Comparison of ENCODE assay signal across 10 cellular contexts in genomic region chr10:103448751-103449150, GRCh38. TPM values are rescaled to one million over a fixed set of nuclear protein-coding genes. Genes with fewer than 3 reads are reported as not detected.
A peak's percentile ranks its signal among the peaks of the same experiment; 100 is the strongest.
DNase-seq lines count a peak whose midpoint lies in the region; ATAC-seq and TF ChIP-seq lines count a peak whose summit lies in the region.
"Had no signal": no experiment of that assay in that cellular context is flagged by ENCODE, and none has a peak within 500 bp of the region (broad histone marks: within the 10 kb centered on the region; RNA-seq: fewer than 3 reads in every experiment).

No MANE protein-coding gene starts in this region.

- in situ Hi-C loops in mammary epithelial cell (cut with MboI; ENCODE audit: low sequenced_read_pairs in 2 of 2), result no loop called here

- BruUV-seq in mammary epithelial cell (replicated peaks; lab: Mats Ljungman, UMichigan), result no TSS peak

- H3K9me3 ChIP-seq in mammary epithelial cell (replicated peaks; ENCODE audit: insufficient read depth, low read length) (no peaks in the 10 kb centered on the region), lower lobe of right lung (no peaks in the 10 kb centered on the region), aorta (ENCODE audit: control insufficient read depth, low read length) (no peaks in the 10 kb centered on the region)

- H3K9ac ChIP-seq in mammary epithelial cell (ENCODE audit: insufficient read depth, low read length), result no peak overlapping the region

- H3K79me2 ChIP-seq in mammary epithelial cell (ENCODE audit: insufficient read depth, low read length), result no peaks in the 10 kb centered on the region

- peaks cover 32% of the 10 kb centered on the region for H3K4me1 ChIP-seq in mammary epithelial cell (ENCODE audit: insufficient read depth, low read length)
- peaks cover 78% of the 10 kb centered on the region for H3K4me1 ChIP-seq in lower lobe of right lung
- peaks cover 2 to 5% of the 10 kb centered on the region in 2 donors for H3K4me1 ChIP-seq in aorta (ENCODE audit: control insufficient read depth in 1 of 2, insufficient read depth in 2 of 2, low read length in 2 of 2)

- H3K4me3 ChIP-seq in mammary epithelial cell (replicated peaks in 1 of 3; ENCODE audit: insufficient read depth in 1 of 3, low read depth in 2 of 3, low read length in 3 of 3), result no peak overlapping the region
- peak overlapping the region; percentile 32 for H3K4me3 ChIP-seq in lower lobe of right lung
- no peak overlapping the region for H3K4me3 ChIP-seq in aorta (ENCODE audit: low read length in 2 of 2)

- no peak overlapping the region for H3K27ac ChIP-seq in mammary epithelial cell (ENCODE audit: insufficient read depth, low read depth, low read length)
- peak overlapping the region; percentile 89 for H3K27ac ChIP-seq in lower lobe of right lung
- peak overlapping the region in 1 of 2 donors; percentile 17 for H3K27ac ChIP-seq in aorta (ENCODE audit: low read depth in 1 of 2, low read length in 2 of 2)

- no peak overlapping the region for H3K4me2 ChIP-seq in mammary epithelial cell (ENCODE audit: insufficient read depth, low read depth, low read length)

- dilution Hi-C loops in mammary epithelial cell (cut with HindIII; ENCODE audit: low sequenced_read_pairs), result no loop called here

- 17% methylated on average over 1 of the region's 1 CpG for WGBS in mammary epithelial cell (ENCODE audit: low coverage, missing lambda C conversion rate)
- WGBS in aorta, 2 donors, result 0 to 3% methylated on average over 1 of the region's 1 CpG

- peaks cover 21% of the 10 kb centered on the region for H3K36me3 ChIP-seq in mammary epithelial cell (ENCODE audit: insufficient read depth, low read length)
- H3K36me3 ChIP-seq in lower lobe of right lung, result peaks cover 68% of the 10 kb centered on the region
- H3K36me3 ChIP-seq in aorta (ENCODE audit: control insufficient read depth in 1 of 2, insufficient read depth in 2 of 2, low read length in 1 of 2), result peaks cover 0 to 3% of the 10 kb centered on the region in 2 donors

- H3K27me3 ChIP-seq in mammary epithelial cell (ENCODE audit: insufficient read depth, low read length) (no peaks in the 10 kb centered on the region), lower lobe of right lung (ENCODE audit: low read depth) (no peaks in the 10 kb centered on the region), aorta (ENCODE audit: control insufficient read depth in 1 of 2, insufficient read depth in 2 of 2, low read length in 1 of 2) (no peaks in the 10 kb centered on the region)

- ATAC-seq in Right ventricle myocardium inferior, result peak; percentile 56
- no peak for ATAC-seq in lower lobe of right lung
- no peak for ATAC-seq in aorta (ENCODE audit: low FRiP score)
- ATAC-seq in HG02623 (IDR thresholded peaks at IDR 0.05; ENCODE audit: unreplicated experiment), result no peak
- ATAC-seq: stimulated activated naive B cell treated with anti-CD40 and anti-IgM and Interleukin-4, amounts not matched to agents 10 μg/mL and 1 μg/mL and 100 μg/mL, for 72 hours had no signal

- DNase-seq in Right ventricle myocardium inferior (ENCODE audit: missing footprints) (peak; percentile 77), cardiac septum (ENCODE audit: low spot score) (no peak), mammary epithelial cell (peak; percentile 73), lower lobe of right lung (peak; percentile 39), aorta (peak; percentile 81 to 86), NCI-H82 (lab: John Stamatoyannopoulos, UW) (no peak), occipital lobe (lab: John Stamatoyannopoulos, UW) (no peak)
- DNase-seq: NCI-H146; stimulated activated naive B cell treated with anti-CD40 and anti-IgM and Interleukin-4, amounts not matched to agents 10 μg/mL and 1 μg/mL and 100 μg/mL, for 72 hours had no signal

- TF ChIP-seq CTCF in mammary epithelial cell (conservative IDR thresholded peaks at IDR 0.05 in 1 of 2, IDR thresholded peaks at IDR 0.05 in 1 of 2; ENCODE audit: extremely low read depth in 1 of 2, insufficient read depth in 1 of 2, low read depth in 1 of 2, low read length in 2 of 2) (no peak), lower lobe of right lung (IDR thresholded peaks at IDR 0.05) (no peak)

- CTCF ChIA-PET in mammary epithelial cell (lab: Charles Lee; ENCODE audit: low non-redundant PET), result no interaction called here

- no peaks in the 10 kb centered on the region for H4K20me1 ChIP-seq in mammary epithelial cell (ENCODE audit: insufficient read depth, low read length)

- intact Hi-C loops in Right ventricle myocardium inferior (cut with DNase I), result no loop called here
- intact Hi-C loops in cardiac septum (cut with DNase I), result no loop called here
- intact Hi-C loops in mammary epithelial cell (cut with micrococcal nuclease), result no loop called here
- intact Hi-C loops in lower lobe of right lung (cut with DNase I), result no loop called here
- intact Hi-C loops in aorta (cut with DNase I), result no loop called here

- no peak overlapping the region for H2AFZ ChIP-seq in mammary epithelial cell (ENCODE audit: low read depth, low read length)

RNA-seq across cellular contexts. Expression of gene CALHM2, which starts 3.4 kb away (rescaled TPM):
- total RNA-seq in Right ventricle myocardium inferior, result 15.2 TPM
- total RNA-seq in cardiac septum, result 12.7 TPM
- 1 to 10 TPM; 3.2 to 4.8 TPM for total RNA-seq in mammary epithelial cell
- 7.9 TPM for polyA plus RNA-seq in mammary epithelial cell
- polyA minus RNA-seq in mammary epithelial cell, result 5.7 TPM
- 45.0 TPM for total RNA-seq in lower lobe of right lung
- 10 to 100 TPM; 52.8 to 81.9 TPM for total RNA-seq in aorta
- 10 to 100 TPM; 31.7 to 90.4 TPM for polyA plus RNA-seq in aorta
- 3.1 TPM for total RNA-seq in occipital lobe

RNA-seq across cellular contexts. Expression of gene CALHM1, which starts 9.9 kb away (rescaled TPM):
- not detected for total RNA-seq in Right ventricle myocardium inferior
- total RNA-seq in cardiac septum, result not detected
- total RNA-seq in mammary epithelial cell, result not detected
- polyA plus RNA-seq in mammary epithelial cell, result not detected
- not detected for polyA minus RNA-seq in mammary epithelial cell
- total RNA-seq in lower lobe of right lung, result 0.15 TPM
- total RNA-seq in aorta, result not detected
- polyA plus RNA-seq in aorta, result not detected
- total RNA-seq in occipital lobe, result not detected

RNA-seq across cellular contexts. Expression of gene CALHM3, which starts 30.3 kb away (rescaled TPM):
- total RNA-seq in Right ventricle myocardium inferior, result not detected
- total RNA-seq in cardiac septum, result not detected
- total RNA-seq in mammary epithelial cell, result not detected
- not detected for polyA plus RNA-seq in mammary epithelial cell
- polyA minus RNA-seq in mammary epithelial cell, result not detected
- not detected for total RNA-seq in lower lobe of right lung
- not detected for total RNA-seq in aorta
- polyA plus RNA-seq in aorta, result not detected
- total RNA-seq in occipital lobe, result not detected

RNA-seq across cellular contexts. Expression of gene NEURL1, which starts 44.8 kb away (rescaled TPM):
- total RNA-seq in Right ventricle myocardium inferior (0.05 TPM), cardiac septum (0.54 TPM), mammary epithelial cell (1 to 10 TPM in 1 of 2 donors, under 1 TPM in 1; 0.50 to 1.1 TPM), lower lobe of right lung (0.95 TPM), aorta (under 1 TPM; 0.16 to 0.18 TPM), occipital lobe (25.1 TPM)
- polyA plus RNA-seq in mammary epithelial cell (0.10 TPM), aorta (1 to 10 TPM in 1 of 2 donors, under 1 TPM in 1; 0.51 to 2.8 TPM)
- not detected for polyA minus RNA-seq in mammary epithelial cell

RNA-seq across cellular contexts. Expression of gene PDCD11, which starts 52.3 kb away (rescaled TPM):
- 12.1 TPM for total RNA-seq in Right ventricle myocardium inferior
- 15.5 TPM for total RNA-seq in cardiac septum
- 10 to 100 TPM; 53.2 to 77.1 TPM for total RNA-seq in mammary epithelial cell
- polyA plus RNA-seq in mammary epithelial cell, result 22.9 TPM
- polyA minus RNA-seq in mammary epithelial cell, result 83.3 TPM
- 21.6 TPM for total RNA-seq in lower lobe of right lung
- 10 to 100 TPM; 22.7 to 24.2 TPM for total RNA-seq in aorta
- 10 to 100 TPM in 1 of 2 donors, 1 to 10 TPM in 1; 6.0 to 11.1 TPM for polyA plus RNA-seq in aorta
- 24.3 TPM for total RNA-seq in occipital lobe

Comparison
In these comparisons a context has a peak if more than half of its experiments do, and no peak if none do; other contexts are left out.
1. DNase-seq: peak in Right ventricle myocardium inferior (single experiment), mammary epithelial cell (single experiment), lower lobe of right lung (single experiment) and aorta (2 of 2); none in cardiac septum (single experiment), NCI-H82 (single experiment) and occipital lobe (single experiment).